In genomic region chr14:71116206-71117122, GRCh38 we compare ENCODE assay signal across 1 cellular context.
TF ChIP-seq lines count a peak whose summit lies in the region.

No MANE protein-coding gene starts in this region.

TF ChIP-seq in WTC11, 78 proteins besides CTCF, POLR2A, EP300 and RAD21 (continued from another document):
- TF ChIP-seq ERG (CRISPR knock-in tag; IDR thresholded peaks at IDR 0.05) (no peak), CREB1 (CRISPR knock-in tag; IDR thresholded peaks at IDR 0.05) (no peak), ZNF121 (CRISPR knock-in tag; IDR thresholded peaks at IDR 0.05) (no peak), TEAD4 (CRISPR knock-in tag; IDR thresholded peaks at IDR 0.05) (no peak), GTF2I (CRISPR knock-in tag; conservative IDR thresholded peaks at IDR 0.05) (no peak), AFF4 (CRISPR knock-in tag; IDR thresholded peaks at IDR 0.05; ENCODE audit: borderline replicate concordance) (no peak), TEAD1 (CRISPR knock-in tag; IDR thresholded peaks at IDR 0.05) (no peak), RELA (CRISPR knock-in tag; IDR thresholded peaks at IDR 0.05; ENCODE audit: borderline replicate concordance) (no peak), ZMAT4 (CRISPR knock-in tag; IDR thresholded peaks at IDR 0.05) (no peak), JUN (CRISPR knock-in tag; IDR thresholded peaks at IDR 0.05) (no peak)
